Comparison of ENCODE assay signal across 14 cellular contexts in genomic region chr1:229408458-229409037, GRCh38. TPM values are rescaled to one million over a fixed set of nuclear protein-coding genes. Genes with fewer than 3 reads are reported as not detected.
DNase-seq lines count a peak whose midpoint lies in the region; ATAC-seq and TF ChIP-seq lines count a peak whose summit lies in the region.
"Had no signal": no experiment of that assay in that cellular context is flagged by ENCODE, and none has a peak within 500 bp of the region (broad histone marks: within the 10 kb centered on the region; RNA-seq: fewer than 3 reads in every experiment).

No MANE protein-coding gene starts in this region.

- TF ChIP-seq CTCF in mesothelial cell of epicardium (IDR thresholded peaks at IDR 0.05; ENCODE audit: unreplicated experiment): no peak

- peak overlapping the region; percentile 85 for H3K27ac ChIP-seq in caudate nucleus (ENCODE audit: low read depth, low read length)

- H3K27me3 Mint-ChIP-seq in mesothelial cell of epicardium (ENCODE audit: low read depth): peaks cover 64% of the 10 kb centered on the region
- peaks cover 55% of the 10 kb centered on the region for H3K27me3 Mint-ChIP-seq in activated CD8-positive, alpha-beta T cell treated with anti-CD3 and anti-CD28 coated beads, Interleukin-2, amount 10 ng/mL, durations not matched to agents 7 days and 5 days (ENCODE audit: low read depth)

- DNase-seq in AG08396 (ENCODE audit: low spot score) (peak; percentile 56), NCI-H1694 (lab: John Stamatoyannopoulos, UW) (peak; percentile 85), caudate nucleus (lab: John Stamatoyannopoulos, UW) (peak in 12 of 61 donors; percentile 10 to 45 (median 30)), iPS-NIHi7 (ENCODE audit: extremely low spot score) (peak; percentile 47), GDM1 (lab: John Stamatoyannopoulos, UW) (no peak), mesothelial cell of epicardium (ENCODE audit: low spot score in 2 of 2, unreplicated experiment in 2 of 2) (no peak)
- DNase-seq in stimulated activated CD4-positive, alpha-beta T cell treated with anti-CD3 and anti-CD28 coated beads, Interleukin-2, amount 100 ng/mL, for 24 hours: no peak
- no peak for DNase-seq in activated CD8-positive, alpha-beta T cell treated with anti-CD3 and anti-CD28 coated beads, Interleukin-2, amount 10 ng/mL, durations not matched to agents 7 days and 5 days
- DNase-seq: activated B cell treated with CpG ODN at 0.5 μM for 24 hours, midbrain, NCI-H1105 treated with DMSO at 0.1 percent for 48 hours, small intestine had no signal

- H3K9me3 Mint-ChIP-seq in mesothelial cell of epicardium: no peaks in the 10 kb centered on the region
- no peaks in the 10 kb centered on the region for H3K9me3 Mint-ChIP-seq in activated CD8-positive, alpha-beta T cell treated with anti-CD3 and anti-CD28 coated beads, Interleukin-2, amount 10 ng/mL, durations not matched to agents 7 days and 5 days (ENCODE audit: insufficient read depth)
- H3K9me3 Mint-ChIP-seq: activated B cell treated with CpG ODN at 0.5 μM for 24 hours; dendritic cell treated with granulocyte-macrophage colony-stimulating factor and Interleukin-4, amounts not matched to agents 40 ng/mL and 50 ng/mL, for 4 days had no signal

- H3K27ac Mint-ChIP-seq in mesothelial cell of epicardium: no peak overlapping the region
- H3K27ac Mint-ChIP-seq in activated CD8-positive, alpha-beta T cell treated with anti-CD3 and anti-CD28 coated beads, Interleukin-2, amount 10 ng/mL, durations not matched to agents 7 days and 5 days: no peak overlapping the region
- H3K27ac Mint-ChIP-seq: activated B cell treated with CpG ODN at 0.5 μM for 24 hours; B cell; dendritic cell treated with granulocyte-macrophage colony-stimulating factor and Interleukin-4, amounts not matched to agents 40 ng/mL and 50 ng/mL, for 4 days had no signal

- H3K36me3 Mint-ChIP-seq in mesothelial cell of epicardium: no peaks in the 10 kb centered on the region
- no peaks in the 10 kb centered on the region for H3K36me3 Mint-ChIP-seq in activated CD8-positive, alpha-beta T cell treated with anti-CD3 and anti-CD28 coated beads, Interleukin-2, amount 10 ng/mL, durations not matched to agents 7 days and 5 days (ENCODE audit: low read depth)

- POLR2A ChIA-PET in activated CD8-positive, alpha-beta T cell treated with anti-CD3 and anti-CD28 coated beads, Interleukin-2, amount 10 ng/mL, durations not matched to agents 7 days and 5 days (lab: Charles Lee): interaction anchor here (1.0 to 2.6 kb wide), 2 partner anchors 9 to 66 kb away, joined by 3 to 8 read pairs; partner anchors contain the start of gene CCSAP

- H3K4me1 Mint-ChIP-seq in mesothelial cell of epicardium: peaks cover 30% of the 10 kb centered on the region
- H3K4me1 Mint-ChIP-seq in activated CD8-positive, alpha-beta T cell treated with anti-CD3 and anti-CD28 coated beads, Interleukin-2, amount 10 ng/mL, durations not matched to agents 7 days and 5 days (ENCODE audit: low read depth): peaks cover 29% of the 10 kb centered on the region

- H3K4me3 Mint-ChIP-seq in mesothelial cell of epicardium: no peak overlapping the region
- no peak overlapping the region for H3K4me3 Mint-ChIP-seq in activated CD8-positive, alpha-beta T cell treated with anti-CD3 and anti-CD28 coated beads, Interleukin-2, amount 10 ng/mL, durations not matched to agents 7 days and 5 days
- H3K4me3 Mint-ChIP-seq: activated B cell treated with CpG ODN at 0.5 μM for 24 hours had no signal

- no peak for ATAC-seq in activated CD8-positive, alpha-beta T cell treated with anti-CD3 and anti-CD28 coated beads, Interleukin-2, amount 10 ng/mL, durations not matched to agents 7 days and 5 days

- CTCF ChIA-PET in activated CD8-positive, alpha-beta T cell treated with anti-CD3 and anti-CD28 coated beads, Interleukin-2, amount 10 ng/mL, durations not matched to agents 7 days and 5 days (lab: Charles Lee): interaction anchor here (2.1 to 3.8 kb wide), 2 partner anchors 65 to 73 kb away, joined by 5 to 10 read pairs; partner anchors contain the start of gene CCSAP

RNA-seq across cellular contexts. Expression of gene ACTA1, which starts 25.3 kb away (rescaled TPM):
- 3.6 to 4.1 TPM (median 3.9 TPM) in 3 replicates for total RNA-seq in mesothelial cell of epicardium
- total RNA-seq in activated CD8-positive, alpha-beta T cell treated with anti-CD3 and anti-CD28 coated beads, Interleukin-2, amount 10 ng/mL, durations not matched to agents 7 days and 5 days: not detected
- total RNA-seq: B cell had no signal

Comparison
In these comparisons a context has a peak if more than half of its experiments do, and no peak if none do; other contexts are left out.
1. DNase-seq: peak in AG08396 (single experiment), NCI-H1694 (single experiment) and iPS-NIHi7 (single experiment); none in GDM1 (single experiment), stimulated activated CD4-positive, alpha-beta T cell treated with anti-CD3 and anti-CD28 coated beads, Interleukin-2, amount 100 ng/mL, for 24 hours (0 of 2), mesothelial cell of epicardium (0 of 2) and activated CD8-positive, alpha-beta T cell treated with anti-CD3 and anti-CD28 coated beads, Interleukin-2, amount 10 ng/mL, durations not matched to agents 7 days and 5 days (single experiment).